ENCODE assay signal across 8 cellular contexts in genomic region chr2:144430722-144431163, GRCh38.
DNase-seq lines count a peak whose midpoint lies in the region; ATAC-seq and TF ChIP-seq lines count a peak whose summit lies in the region.

No MANE protein-coding gene starts in this region.

- H3K9me3 ChIP-seq in HAP-1 (no peaks in the 10 kb centered on the region), right atrium auricular region (no peaks in the 10 kb centered on the region), testis (no peaks in the 10 kb centered on the region), MG63 (no peaks in the 10 kb centered on the region)

- no peak for TF ChIP-seq POLR2A in testis (IDR thresholded peaks at IDR 0.05)

- peak; percentile 25 to 49 for DNase-seq in HAP-1 (ENCODE audit: low spot score in 2 of 2)
- peak; percentile 69 for DNase-seq in NCI-H2227 (lab: John Stamatoyannopoulos, UW; ENCODE audit: unreplicated experiment)
- DNase-seq in right atrium auricular region (ENCODE audit: low spot score): no peak
- no peak for DNase-seq in testis
- DNase-seq in NCI-H1436 (lab: John Stamatoyannopoulos, UW): no peak
- DNase-seq in 8988T: no peak
- no peak for DNase-seq in MG63

- H3K4me3 ChIP-seq in HAP-1 (no peak overlapping the region; the same call in 1 of the 2 replicates), right atrium auricular region (peak overlapping the region; percentile 16), testis (no peak overlapping the region), MG63 (no peak overlapping the region)

- peak overlapping the region; percentile 77 to 92 for H3K27ac ChIP-seq in right atrium auricular region
- H3K27ac ChIP-seq in testis: peak overlapping the region; percentile 64 to 80

- in situ Hi-C loops in HAP-1 (cut with MboI; ENCODE audit: low sequenced_read_pairs): no loop called here

- peak; percentile 93 for ATAC-seq in GM18508 (IDR thresholded peaks at IDR 0.05; ENCODE audit: insufficient read depth, unreplicated experiment)

- H3K4me1 ChIP-seq in HAP-1 (peaks cover 30% of the 10 kb centered on the region), right atrium auricular region (peaks cover 0 to 55% of the 10 kb centered on the region in 2 donors), testis (peaks cover 43% of the 10 kb centered on the region)

- H3K27me3 ChIP-seq in HAP-1 (ENCODE audit: low read depth): no peaks in the 10 kb centered on the region
- H3K27me3 ChIP-seq in right atrium auricular region: no peaks in the 10 kb centered on the region
- H3K27me3 ChIP-seq in testis: no peaks in the 10 kb centered on the region
- H3K27me3 ChIP-seq in MG63: no peaks in the 10 kb centered on the region

- peaks cover 6% of the 10 kb centered on the region; the same call in 1 of the 2 replicates for H3K36me3 ChIP-seq in HAP-1 (replicated peaks)
- peaks cover 16% of the 10 kb centered on the region for H3K36me3 ChIP-seq in right atrium auricular region
- H3K36me3 ChIP-seq in testis (ENCODE audit: low read depth, missing control alignments): no peaks in the 10 kb centered on the region
- H3K36me3 ChIP-seq in MG63: peaks cover 47% of the 10 kb centered on the region

- 32 to 44% methylated on average over 8 of the region's 8 CpGs for WGBS in testis, 2 donors

- TF ChIP-seq CTCF in right atrium auricular region (IDR thresholded peaks at IDR 0.05) (no peak), testis (IDR thresholded peaks at IDR 0.05) (no peak)

- intact Hi-C loops in testis (cut with DNase I; ENCODE audit: low total_unique reads): loop anchor here (10.0 kb wide), 1 partner anchor 84 kb away; no protein-coding TSS in a partner anchor

Comparison
In these comparisons a context has a peak if more than half of its experiments do, and no peak if none do; other contexts are left out.
1. DNase-seq: peak in HAP-1 (2 of 2) and NCI-H2227 (single experiment); none in right atrium auricular region (single experiment), testis (single experiment), NCI-H1436 (single experiment), 8988T (single experiment) and MG63 (single experiment).
2. H3K4me3 ChIP-seq: peak in right atrium auricular region (2 of 2); none in HAP-1 (single experiment), testis (0 of 2) and MG63 (single experiment).